30 cellular contexts compared by ENCODE assay signal in the genomic region with DNA sequence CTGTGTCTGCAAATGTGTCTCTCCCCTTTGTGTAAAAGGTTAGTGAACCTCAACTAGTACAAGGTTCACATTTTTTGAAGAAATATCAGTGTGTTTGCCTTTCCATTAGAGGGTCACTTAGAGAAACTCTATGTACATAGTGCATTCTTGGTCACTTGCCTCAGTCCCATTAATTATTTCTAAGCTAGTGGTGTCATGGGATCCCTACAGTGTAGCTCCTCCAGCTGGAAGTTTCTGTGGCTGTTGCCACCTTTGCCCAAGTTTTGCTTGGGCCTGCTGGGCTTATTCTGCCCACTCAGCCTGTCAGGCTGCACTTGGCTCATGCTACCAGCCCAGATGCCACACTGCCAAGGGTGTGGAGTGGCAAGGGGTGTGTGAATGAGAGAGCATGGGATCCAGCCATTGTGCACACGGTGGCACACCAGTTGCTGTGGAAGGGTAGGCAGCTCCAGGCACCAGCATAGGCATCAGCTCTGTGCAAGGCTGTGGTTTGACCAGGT.
"Had no signal": no experiment of that assay in that cellular context is flagged by ENCODE, and none has a peak within 500 bp of the region (broad histone marks: within the 10 kb centered on the region; RNA-seq: fewer than 3 reads in every experiment).

No MANE protein-coding gene starts in this region.

- H3K9me3 ChIP-seq: heart left ventricle, sigmoid colon, stomach, thyroid gland had no signal

- H3K4me3 Mint-ChIP-seq: activated CD4-positive, alpha-beta memory T cell treated with anti-CD3 and anti-CD28 coated beads for 36 hours; activated CD4-positive, alpha-beta T cell treated with anti-CD3 and anti-CD28 coated beads, Interleukin-2, amount 10 ng/mL, durations not matched to agents 24 days and 14 days; activated naive CD4-positive, alpha-beta T cell treated with anti-CD3 and anti-CD28 coated beads for 36 hours; activated naive CD8-positive, alpha-beta T cell treated with anti-CD3 and anti-CD28 coated beads for 36 hours; activated T-helper 1 cell treated with anti-CD3 and anti-CD28 coated beads, Interleukin-12 subunit alpha, Interleukin-12 subunit beta, Interleukin-2, Interleukin-4 antibody, amounts not matched to agents 30 ng/mL and 10 ng/mL and 1 ng/mL, durations not matched to agents 14 hours and 24 hours and 36 hours; neural crest cell; stimulated activated naive B cell treated with anti-CD40 and anti-IgM and Interleukin-4, amounts not matched to agents 10 μg/mL and 1 μg/mL and 100 μg/mL, for 72 hours; T-helper 17 cell had no signal

- H3K27me3 Mint-ChIP-seq: activated CD4-positive, alpha-beta memory T cell treated with anti-CD3 and anti-CD28 coated beads for 36 hours; activated CD4-positive, alpha-beta T cell treated with anti-CD3 and anti-CD28 coated beads, Interleukin-2, amount 10 ng/mL, durations not matched to agents 24 days and 14 days; activated naive CD8-positive, alpha-beta T cell treated with anti-CD3 and anti-CD28 coated beads for 36 hours; T-helper 17 cell had no signal

- H3K4me3 ChIP-seq: heart left ventricle, sigmoid colon, stomach, thyroid gland had no signal

- DNase-seq: activated CD4-positive, alpha-beta memory T cell treated with anti-CD3 and anti-CD28 coated beads for 36 hours; activated CD4-positive, alpha-beta T cell treated with anti-CD3 and anti-CD28 coated beads, Interleukin-2, amount 10 ng/mL, durations not matched to agents 24 days and 14 days; activated CD4-positive, CD25-positive, alpha-beta regulatory T cell treated with anti-CD3 and anti-CD28 coated beads, Interleukin-2, amount 50 U/mL, for 72 hours; activated CD8-positive, alpha-beta memory T cell treated with anti-CD3 and anti-CD28 coated beads, Interleukin-2, amount 50 U/mL, for 4 hours; activated effector memory CD4-positive, alpha-beta T cell treated with anti-CD3 and anti-CD28 coated beads, Interleukin-2, amount 50 U/mL, for 16 hours; activated naive CD4-positive, alpha-beta T cell treated with anti-CD3 and anti-CD28 coated beads for 36 hours; activated naive CD8-positive, alpha-beta T cell treated with anti-CD3 and anti-CD28 coated beads for 36 hours; activated T-cell treated with anti-CD3 and anti-CD28 coated beads, Interleukin-2, amount 50 U/mL, for 1 hour; brain microvascular endothelial cell; cortex of kidney; foreskin keratinocyte; heart left ventricle; naive B cell; occipital lobe; posterior cingulate gyrus; retina; sigmoid colon; small intestine; stimulated activated CD4-positive, alpha-beta T cell treated with anti-CD3 and anti-CD28 coated beads, Interleukin-1b, Interleukin-23, amount 100 ng/mL, for 48 hours; stimulated activated naive B cell treated with anti-CD40 and anti-IgM and Interleukin-4, amounts not matched to agents 10 μg/mL and 1 μg/mL and 100 μg/mL, for 72 hours; stomach; T-helper 17 cell; T1000; thyroid gland; WERI-Rb-1 had no signal

- H3K27ac ChIP-seq: brain microvascular endothelial cell, foreskin keratinocyte, heart left ventricle, sigmoid colon, stomach, thyroid gland, WERI-Rb-1 had no signal

- H3K36me3 ChIP-seq: brain microvascular endothelial cell, heart left ventricle, sigmoid colon, stomach, thyroid gland, WERI-Rb-1 had no signal

- H3K36me3 Mint-ChIP-seq: activated CD4-positive, alpha-beta memory T cell treated with anti-CD3 and anti-CD28 coated beads for 36 hours; activated naive CD8-positive, alpha-beta T cell treated with anti-CD3 and anti-CD28 coated beads for 36 hours; naive B cell; stimulated activated naive B cell treated with anti-CD40 and anti-IgM and Interleukin-4, amounts not matched to agents 10 μg/mL and 1 μg/mL and 100 μg/mL, for 72 hours had no signal

- FAIRE-seq: astrocyte, endothelial cell of umbilical vein, small intestine had no signal

- H3K4me1 ChIP-seq: foreskin keratinocyte, heart left ventricle, sigmoid colon, stomach, thyroid gland had no signal

- H3K9me3 Mint-ChIP-seq: activated CD4-positive, alpha-beta memory T cell treated with anti-CD3 and anti-CD28 coated beads for 36 hours; activated CD4-positive, alpha-beta T cell treated with anti-CD3 and anti-CD28 coated beads, Interleukin-2, amount 10 ng/mL, durations not matched to agents 24 days and 14 days; activated naive CD4-positive, alpha-beta T cell treated with anti-CD3 and anti-CD28 coated beads for 36 hours; activated naive CD8-positive, alpha-beta T cell treated with anti-CD3 and anti-CD28 coated beads for 36 hours; activated T-helper 1 cell treated with anti-CD3 and anti-CD28 coated beads, Interleukin-12 subunit alpha, Interleukin-12 subunit beta, Interleukin-2, Interleukin-4 antibody, amounts not matched to agents 30 ng/mL and 10 ng/mL and 1 ng/mL, durations not matched to agents 14 hours and 24 hours and 36 hours; naive B cell had no signal

- H3K4me1 Mint-ChIP-seq: activated CD4-positive, alpha-beta T cell treated with anti-CD3 and anti-CD28 coated beads, Interleukin-2, amount 10 ng/mL, durations not matched to agents 24 days and 14 days; activated naive CD8-positive, alpha-beta T cell treated with anti-CD3 and anti-CD28 coated beads for 36 hours; naive B cell; neural crest cell; stimulated activated naive B cell treated with anti-CD40 and anti-IgM and Interleukin-4, amounts not matched to agents 10 μg/mL and 1 μg/mL and 100 μg/mL, for 72 hours; T-helper 17 cell had no signal

- H3K27me3 ChIP-seq: brain microvascular endothelial cell, foreskin keratinocyte, heart left ventricle, sigmoid colon, stomach, thyroid gland had no signal

- H3K27ac Mint-ChIP-seq: activated CD4-positive, alpha-beta memory T cell treated with anti-CD3 and anti-CD28 coated beads for 36 hours; activated CD4-positive, alpha-beta T cell treated with anti-CD3 and anti-CD28 coated beads, Interleukin-2, amount 10 ng/mL, durations not matched to agents 24 days and 14 days; activated naive CD4-positive, alpha-beta T cell treated with anti-CD3 and anti-CD28 coated beads for 36 hours; activated naive CD8-positive, alpha-beta T cell treated with anti-CD3 and anti-CD28 coated beads for 36 hours; activated T-helper 1 cell treated with anti-CD3 and anti-CD28 coated beads, Interleukin-12 subunit alpha, Interleukin-12 subunit beta, Interleukin-2, Interleukin-4 antibody, amounts not matched to agents 30 ng/mL and 10 ng/mL and 1 ng/mL, durations not matched to agents 14 hours and 24 hours and 36 hours; naive B cell; stimulated activated naive B cell treated with anti-CD40 and anti-IgM and Interleukin-4, amounts not matched to agents 10 μg/mL and 1 μg/mL and 100 μg/mL, for 72 hours; T-helper 17 cell had no signal

- ATAC-seq: esophagus mucosa; foreskin keratinocyte; heart left ventricle; stimulated activated naive B cell treated with anti-CD40 and anti-IgM and Interleukin-4, amounts not matched to agents 10 μg/mL and 1 μg/mL and 100 μg/mL, for 72 hours; T-helper 17 cell had no signal
